16 cellular contexts compared by ENCODE assay signal in the genomic region with DNA sequence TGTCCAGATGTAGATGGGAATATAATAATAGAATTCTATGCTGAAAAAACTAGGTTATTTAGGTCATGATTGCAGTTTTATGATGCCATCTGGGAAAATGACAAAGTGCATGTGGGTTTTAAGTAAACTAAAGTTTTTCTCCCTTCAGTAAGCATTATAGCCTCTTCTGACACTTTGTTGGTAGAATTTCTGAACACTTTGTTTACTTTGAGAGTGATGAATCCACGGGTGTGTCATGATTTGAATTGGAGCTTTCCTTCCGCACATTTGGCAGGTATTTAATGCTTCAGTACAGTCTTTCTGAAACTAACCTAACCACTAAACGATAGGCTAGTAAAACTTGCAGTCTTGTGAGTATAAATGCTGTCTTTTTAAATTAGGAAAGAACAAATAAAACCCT. TPM values are rescaled to one million over a fixed set of nuclear protein-coding genes. Genes with fewer than 3 reads are reported as not detected.
DNase-seq lines count a peak whose midpoint lies in the region; ATAC-seq and TF ChIP-seq lines count a peak whose summit lies in the region.
"Had no signal": no experiment of that assay in that cellular context is flagged by ENCODE, and none has a peak within 500 bp of the region (broad histone marks: within the 10 kb centered on the region; RNA-seq: fewer than 3 reads in every experiment).

No MANE protein-coding gene starts in this region.

- no peaks in the 10 kb centered on the region for H3K9me3 ChIP-seq in ascending aorta
- H3K9me3 ChIP-seq in tibial artery = no peaks in the 10 kb centered on the region
- no peaks in the 10 kb centered on the region for H3K9me3 ChIP-seq in SK-N-SH
- H3K9me3 ChIP-seq: neutrophil, Peyer's patch had no signal

- H3F3A ChIP-seq in SK-N-SH (replicated peaks; ENCODE audit: insufficient read depth) = no peaks in the 10 kb centered on the region

- H3K4me2 ChIP-seq in SK-N-SH = no peak overlapping the region

- intact Hi-C loops in ascending aorta (cut with DNase I) = no loop called here
- intact Hi-C loops in tibial artery (cut with DNase I; ENCODE audit: low total_unique reads) = loop anchor here (10.0 kb wide), 1 partner anchor 48 kb away; no protein-coding TSS in a partner anchor

- no peaks in the 10 kb centered on the region for H3K79me2 ChIP-seq in SK-N-SH (ENCODE audit: insufficient read depth)

- ATAC-seq in HG02884 (IDR thresholded peaks at IDR 0.05; ENCODE audit: unreplicated experiment) = no peak

- H3K27me3 ChIP-seq in ascending aorta (no peaks in the 10 kb centered on the region), tibial artery (no peaks in the 10 kb centered on the region), SK-N-SH (ENCODE audit: insufficient read depth) (no peaks in the 10 kb centered on the region)
- H3K27me3 ChIP-seq: neutrophil, Peyer's patch had no signal

- H4K20me1 ChIP-seq in SK-N-SH (ENCODE audit: insufficient read depth) = no peaks in the 10 kb centered on the region

- TF ChIP-seq CTCF in ascending aorta (IDR thresholded peaks at IDR 0.05) = no peak
- TF ChIP-seq CTCF in tibial artery (IDR thresholded peaks at IDR 0.05) = no peak
- no peak for TF ChIP-seq CTCF in SK-N-SH (IDR thresholded peaks at IDR 0.05)

- H3K27ac ChIP-seq in ascending aorta (peak overlapping the region; percentile 66 to 70), tibial artery (peak overlapping the region; percentile 36 to 64), SK-N-SH (ENCODE audit: low read depth in 2 of 2, low read length in 1 of 2) (no peak overlapping the region)
- H3K27ac ChIP-seq: Peyer's patch had no signal

- H2AFZ ChIP-seq in SK-N-SH (ENCODE audit: low read depth) = no peak overlapping the region

- H3K4me3 ChIP-seq in ascending aorta (no peak overlapping the region), tibial artery (no peak overlapping the region), SK-N-SH (ENCODE audit: low read depth in 2 of 2, low read length in 1 of 2) (no peak overlapping the region)
- H3K4me3 ChIP-seq: lung, Peyer's patch had no signal

- peaks cover 16 to 73% of the 10 kb centered on the region in 2 donors for H3K4me1 ChIP-seq in ascending aorta
- H3K4me1 ChIP-seq in tibial artery = peaks cover 0 to 93% (median 49%) of the 10 kb centered on the region in 4 donors
- peaks cover 0 to 27% of the 10 kb centered on the region in 2 experiments; a peak in 3 of 4 replicates for H3K4me1 ChIP-seq in SK-N-SH (ENCODE audit: control insufficient read depth in 1 of 2, insufficient read depth in 2 of 2, low read depth in 1 of 2, low read length in 1 of 2)

- no peaks in the 10 kb centered on the region for H3K9me2 ChIP-seq in SK-N-SH

- H3K9ac ChIP-seq in SK-N-SH = no peak overlapping the region

- H3K36me3 ChIP-seq in ascending aorta (no peaks in the 10 kb centered on the region), tibial artery (no peaks in the 10 kb centered on the region), SK-N-SH (replicated peaks in 1 of 2; ENCODE audit: control insufficient read depth in 1 of 2, insufficient read depth in 2 of 2, low read length in 1 of 2) (no peaks in the 10 kb centered on the region)
- H3K36me3 ChIP-seq: neutrophil, Peyer's patch had no signal

- 75% methylated on average over 3 of the region's 3 CpGs for WGBS in SK-N-SH (ENCODE audit: low lambda C conversion rate)

- TF ChIP-seq RAD21 in SK-N-SH (IDR thresholded peaks at IDR 0.05; ENCODE audit: low read length) = no peak

- POLR2A ChIA-PET in SK-N-SH (lab: Yijun Ruan, JAX) = no interaction called here

- peak; percentile 4 for DNase-seq in NCI-H748 (lab: John Stamatoyannopoulos, UW; ENCODE audit: unreplicated experiment)
- no peak for DNase-seq in NCI-H748 treated with DMSO at 0.1 percent for 48 hours (lab: John Stamatoyannopoulos, UW)
- no peak for DNase-seq in ascending aorta (ENCODE audit: low spot score in 2 of 2)
- peak; percentile 73 for DNase-seq in iris pigment epithelial cell (ENCODE audit: low read depth)
- DNase-seq in tibial artery = no peak
- no peak for DNase-seq in SK-N-SH
- no peak for DNase-seq in NCI-H1417 (lab: John Stamatoyannopoulos, UW)
- DNase-seq: activated CD4-positive, alpha-beta T cell treated with anti-CD3 and anti-CD28 coated beads, Interleukin-2, amount 50 U/mL, for 1 hour; activated effector memory CD4-positive, alpha-beta T cell treated with anti-CD3 and anti-CD28 coated beads, Interleukin-2, amount 50 U/mL, for 16 hours; endodermal cell; hypothalamus; Peyer's patch; substantia nigra had no signal

- no peak for TF ChIP-seq EP300 in SK-N-SH (IDR thresholded peaks at IDR 0.05; ENCODE audit: borderline replicate concordance in 1 of 2, low read depth in 1 of 2, low read length in 1 of 2)

- CTCF ChIA-PET in SK-N-SH (lab: Yijun Ruan, JAX) = no interaction called here

TF ChIP-seq in SK-N-SH, 30 proteins besides CTCF, POLR2A, EP300 and RAD21:
- TF ChIP-seq RXRA (IDR thresholded peaks at IDR 0.05; ENCODE audit: borderline replicate concordance, low read depth) (no peak), NRF1 (IDR thresholded peaks at IDR 0.05; ENCODE audit: low read depth, low read length) (no peak)

RNA-seq across cellular contexts. Expression of gene FILIP1L, which starts 7.1 kb away (rescaled TPM):
- total RNA-seq in ascending aorta = 106 TPM
- 26.8 and 35.9 TPM in 2 replicates for polyA plus RNA-seq in SK-N-SH (2012; rRNA removed)
- 32.0 and 36.4 TPM in 2 replicates for polyA plus RNA-seq in SK-N-SH (2012; cell fraction: cytosol; rRNA removed)
- polyA plus RNA-seq in SK-N-SH (2012; cell fraction: nucleus; rRNA removed) = 10.0 and 30.0 TPM in 2 replicates

Comparison
In these comparisons a context has a peak if more than half of its experiments do, and no peak if none do; other contexts are left out.
1. DNase-seq: peak in NCI-H748 (single experiment) and iris pigment epithelial cell (single experiment); none in NCI-H748 treated with DMSO at 0.1 percent for 48 hours (single experiment), ascending aorta (0 of 2), tibial artery (0 of 2), SK-N-SH (single experiment) and NCI-H1417 (0 of 3).
2. H3K27ac ChIP-seq: peak in ascending aorta (2 of 2) and tibial artery (2 of 2); none in SK-N-SH (0 of 2).